In genomic region chr1:32413507-32414185, GRCh38 we compare ENCODE assay signal across 8 cellular contexts. TPM values are rescaled to one million over a fixed set of nuclear protein-coding genes. Genes with fewer than 3 reads are reported as not detected.
A peak's percentile ranks its signal among the peaks of the same experiment; 100 is the strongest.
DNase-seq lines count a peak whose midpoint lies in the region; ATAC-seq, FAIRE-seq and TF ChIP-seq lines count a peak whose summit lies in the region.

No MANE protein-coding gene starts in this region.

- in situ Hi-C loops in KBM-7 (cut with MboI; ENCODE audit: low pct_unique_long_range_greater_than_20kb, low sequenced_read_pairs): no loop called here

- no peak for FAIRE-seq in D721Med (lab: Jason Lieb, UNC)
- peak; percentile 5 for FAIRE-seq in urothelium cell line (lab: Jason Lieb, UNC)

- TF ChIP-seq CTCF in D721Med (IDR thresholded peaks at IDR 0.05; ENCODE audit: insufficient read depth, missing control alignments) (peak; percentile 72), fibroblast of villous mesenchyme (IDR thresholded peaks at IDR 0.05; ENCODE audit: insufficient read depth, low read depth, low read length) (peak; percentile 80)

- H3K4me3 ChIP-seq in fibroblast of villous mesenchyme (ENCODE audit: low read depth, low read length): no peak overlapping the region

- DNase-seq in D721Med (ENCODE audit: insufficient read length, low spot score) (no peak), KBM-7 (peak; percentile 81), RPMI8226 (peak; percentile 94), activated T-helper 1 cell treated with Interleukin-2 at 50 U/mL for 16 hours (ENCODE audit: low read depth) (peak; percentile 47), fibroblast of villous mesenchyme (ENCODE audit: low read depth) (peak; percentile 76), pons (ENCODE audit: low spot score) (peak; percentile 80), urothelium cell line (ENCODE audit: low spot score) (peak; percentile 53)

- no peak for ATAC-seq in HG03135 (IDR thresholded peaks at IDR 0.05; ENCODE audit: unreplicated experiment)

RNA-seq across cellular contexts. Expression of gene BSDC1, which starts 19.4 kb away (rescaled TPM):
- 58.3 and 76.4 TPM in 2 replicates for total RNA-seq in fibroblast of villous mesenchyme

RNA-seq across cellular contexts. Expression of gene ZBTB8B, which starts 51.2 kb away (rescaled TPM):
- total RNA-seq in fibroblast of villous mesenchyme: not detected in 2 replicates

RNA-seq across cellular contexts. Expression of gene TSSK3, which starts 51.3 kb away (rescaled TPM):
- 0.86 and 0.97 TPM in 2 replicates for total RNA-seq in fibroblast of villous mesenchyme

RNA-seq across cellular contexts. Expression of gene FAM229A, which starts 51.4 kb away (rescaled TPM):
- total RNA-seq in fibroblast of villous mesenchyme: 1.3 TPM in 2 replicates
